ENCODE assay signal across 10 cellular contexts in genomic region chr7:84372155-84372621, GRCh38.
DNase-seq lines count a peak whose midpoint lies in the region; ATAC-seq and TF ChIP-seq lines count a peak whose summit lies in the region.
"Had no signal": no experiment of that assay in that cellular context is flagged by ENCODE, and none has a peak within 500 bp of the region (broad histone marks: within the 10 kb centered on the region; RNA-seq: fewer than 3 reads in every experiment).

No MANE protein-coding gene starts in this region.

- no peaks in the 10 kb centered on the region for H3K79me2 ChIP-seq in osteoblast (ENCODE audit: insufficient read depth, low read length)

- peak overlapping the region; percentile 95 for H3K27ac ChIP-seq in osteoblast (ENCODE audit: low read depth, low read length)

- peak; percentile 49 for DNase-seq in GM03348 (ENCODE audit: low spot score)
- DNase-seq in NCI-H446 treated with DMSO at 0.1 percent for 48 hours (lab: John Stamatoyannopoulos, UW): peak; percentile 2
- DNase-seq in cardiac fibroblast (ENCODE audit: low read depth in 2 of 2): peak; percentile 87 to 88
- DNase-seq in osteoblast (ENCODE audit: insufficient read length, low spot score, missing footprints): peak; percentile 58
- DNase-seq in activated CD4-positive, CD25-positive, alpha-beta regulatory T cell treated with anti-CD3 and anti-CD28 coated beads, Interleukin-2, amount 50 U/mL, for 72 hours: no peak
- DNase-seq: activated B cell treated with CpG ODN at 0.5 μM for 24 hours; activated naive CD8-positive, alpha-beta T cell treated with anti-CD3 and anti-CD28 coated beads, Interleukin-2, amount 10 ng/mL, durations not matched to agents 7 days and 5 days; NCI-H1092 had no signal

- no peaks in the 10 kb centered on the region for H3K9me3 ChIP-seq in osteoblast (ENCODE audit: low read depth, low read length)

- peak overlapping the region; percentile 86 for H2AFZ ChIP-seq in osteoblast (ENCODE audit: low read length)

- no peak for ATAC-seq in HG03520 (IDR thresholded peaks at IDR 0.05; ENCODE audit: unreplicated experiment)
- no peak for ATAC-seq in GM19455 (IDR thresholded peaks at IDR 0.05; ENCODE audit: unreplicated experiment)

- TF ChIP-seq CTCF in cardiac fibroblast (IDR thresholded peaks at IDR 0.05; ENCODE audit: low read depth, low read length): no peak
- TF ChIP-seq CTCF in osteoblast (IDR thresholded peaks at IDR 0.05; ENCODE audit: extremely low read depth, low read depth, low read length): no peak

- H3K36me3 ChIP-seq in osteoblast (ENCODE audit: insufficient read depth, low read length): no peaks in the 10 kb centered on the region

- H4K20me1 ChIP-seq in osteoblast (ENCODE audit: insufficient read depth, low read length): no peaks in the 10 kb centered on the region

- peak overlapping the region; percentile 76 for H3K4me2 ChIP-seq in osteoblast (ENCODE audit: insufficient read depth, low read length)

- peaks cover 14% of the 10 kb centered on the region for H3K4me1 ChIP-seq in osteoblast (ENCODE audit: insufficient read depth, low read length)

- H3K27me3 ChIP-seq in osteoblast (ENCODE audit: insufficient read depth, low read length): no peaks in the 10 kb centered on the region

- H3K4me3 ChIP-seq in cardiac fibroblast (replicated peaks in 1 of 2; ENCODE audit: low read depth in 2 of 2, low read length in 2 of 2): no peak overlapping the region
- peak overlapping the region; percentile 36 for H3K4me3 ChIP-seq in osteoblast (ENCODE audit: insufficient read depth, low read length)
